ENCODE assay signal across 22 cellular contexts in the genomic region with DNA sequence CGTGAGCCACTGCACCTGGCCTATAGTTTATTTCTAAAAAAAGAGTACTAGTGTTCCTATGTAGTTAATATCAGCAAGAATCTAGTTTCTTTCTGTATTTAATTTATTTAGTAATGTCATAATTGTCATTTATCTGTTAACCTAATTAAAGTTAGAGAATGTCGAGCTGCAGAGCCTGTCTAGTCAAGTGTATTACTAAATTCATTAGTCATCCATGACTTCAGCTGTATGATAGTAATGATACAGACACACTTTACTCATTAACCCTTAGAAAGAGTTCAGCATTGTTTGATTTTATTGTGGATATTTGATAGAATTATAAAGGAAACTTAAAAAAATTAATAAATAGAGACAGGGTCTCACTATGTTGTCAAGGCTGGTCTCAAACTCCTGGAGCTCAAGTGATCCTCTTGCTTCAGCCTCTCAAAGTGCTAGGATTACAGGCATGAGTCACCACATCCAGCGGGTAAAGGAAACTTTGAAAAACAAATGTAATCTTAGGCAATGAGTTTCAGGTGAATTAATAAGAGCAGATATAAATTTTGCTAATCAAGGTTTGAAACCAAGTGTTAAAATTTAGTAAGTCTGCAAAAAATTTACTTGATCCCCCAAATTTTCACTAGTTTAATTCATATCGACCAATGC.
DNase-seq lines count a peak whose midpoint lies in the region; ATAC-seq, FAIRE-seq and TF ChIP-seq lines count a peak whose summit lies in the region.
"Had no signal": no experiment of that assay in that cellular context is flagged by ENCODE, and none has a peak within 500 bp of the region (broad histone marks: within the 10 kb centered on the region; RNA-seq: fewer than 3 reads in every experiment).

No MANE protein-coding gene starts in this region.

- ATAC-seq in activated naive CD4-positive, alpha-beta T cell treated with anti-CD3 and anti-CD28 coated beads, Interleukin-2, amount 50 U/mL, for 72 hours, result no peak
- ATAC-seq: A549, GM12878 had no signal

- H3K4me3 ChIP-seq in ACC112 (ENCODE audit: low read depth, low read length) (no peak overlapping the region), bronchial epithelial cell (ENCODE audit: low read depth, low read length) (no peak overlapping the region)
- H3K4me3 ChIP-seq: A549, GM12878, MG63, SJSA1 had no signal

- H3K79me2 ChIP-seq in ACC112 (ENCODE audit: control insufficient read depth, insufficient read depth, low read length, unreplicated experiment), result no peaks in the 10 kb centered on the region

- TF ChIP-seq CTCF in bronchial epithelial cell (IDR thresholded peaks at IDR 0.05; ENCODE audit: insufficient read depth, low read length, severe bottlenecking), result no peak
- TF ChIP-seq CTCF in progenitor cell of endocrine pancreas (IDR thresholded peaks at IDR 0.05; ENCODE audit: unreplicated experiment), result no peak

- no peak overlapping the region for H3K4me3 Mint-ChIP-seq in progenitor cell of endocrine pancreas (ENCODE audit: low read depth)
- H3K4me3 Mint-ChIP-seq in activated CD4-positive, alpha-beta T cell treated with anti-CD3 and anti-CD28 coated beads, Interleukin-2, amount 10 ng/mL, durations not matched to agents 7 days and 5 days, result no peak overlapping the region

- no peaks in the 10 kb centered on the region for H3K9me3 Mint-ChIP-seq in progenitor cell of endocrine pancreas (ENCODE audit: low read depth)
- H3K9me3 Mint-ChIP-seq in activated naive CD4-positive, alpha-beta T cell treated with anti-CD3 and anti-CD28 coated beads, Interleukin-2, amount 50 U/mL, for 72 hours, result no peaks in the 10 kb centered on the region
- H3K9me3 Mint-ChIP-seq in activated CD4-positive, alpha-beta T cell treated with anti-CD3 and anti-CD28 coated beads, Interleukin-2, amount 10 ng/mL, durations not matched to agents 7 days and 5 days, result no peaks in the 10 kb centered on the region

- FAIRE-seq in bronchial epithelial cell (lab: Jason Lieb, UNC), result no peak
- FAIRE-seq: A549, GM12878 had no signal

- no peaks in the 10 kb centered on the region for H3K27me3 ChIP-seq in ACC112 (ENCODE audit: insufficient read depth, low read length)
- no peaks in the 10 kb centered on the region for H3K27me3 ChIP-seq in bronchial epithelial cell (ENCODE audit: control insufficient read depth, insufficient read depth, low read length)
- H3K27me3 ChIP-seq: MG63, SJSA1 had no signal

- H3K27me3 Mint-ChIP-seq in progenitor cell of endocrine pancreas, result no peaks in the 10 kb centered on the region
- no peaks in the 10 kb centered on the region for H3K27me3 Mint-ChIP-seq in activated CD4-positive, alpha-beta T cell treated with anti-CD3 and anti-CD28 coated beads, Interleukin-2, amount 10 ng/mL, durations not matched to agents 7 days and 5 days

- POLR2A ChIA-PET in activated CD4-positive, alpha-beta T cell treated with anti-CD3 and anti-CD28 coated beads, Interleukin-2, amount 10 ng/mL, durations not matched to agents 7 days and 5 days (lab: Charles Lee), result no interaction called here

- peak overlapping the region; percentile 67 for H3K27ac ChIP-seq in ACC112 (ENCODE audit: low read depth, low read length)
- H3K27ac ChIP-seq: A549, SJSA1 had no signal

- peaks cover 31% of the 10 kb centered on the region for H3K4me1 ChIP-seq in ACC112 (ENCODE audit: control insufficient read depth, insufficient read depth, low read length, unreplicated experiment)
- H3K4me1 ChIP-seq: A549 had no signal

- no peaks in the 10 kb centered on the region for H3K36me3 Mint-ChIP-seq in progenitor cell of endocrine pancreas (ENCODE audit: insufficient read depth)
- no peaks in the 10 kb centered on the region for H3K36me3 Mint-ChIP-seq in activated naive CD4-positive, alpha-beta T cell treated with anti-CD3 and anti-CD28 coated beads, Interleukin-2, amount 50 U/mL, for 72 hours
- no peaks in the 10 kb centered on the region for H3K36me3 Mint-ChIP-seq in activated CD4-positive, alpha-beta T cell treated with anti-CD3 and anti-CD28 coated beads, Interleukin-2, amount 10 ng/mL, durations not matched to agents 7 days and 5 days (ENCODE audit: low read depth)

- DNase-seq in HPDE6-E6E7 (ENCODE audit: extremely low spot score) (peak; percentile 26), bronchial epithelial cell (ENCODE audit: low read depth) (peak; percentile 82), iris pigment epithelial cell (ENCODE audit: low read depth) (peak; percentile 7), progenitor cell of endocrine pancreas (ENCODE audit: low spot score, unreplicated experiment) (no peak), hippocampal formation (lab: John Stamatoyannopoulos, UW) (no peak)
- no peak for DNase-seq in activated naive CD4-positive, alpha-beta T cell treated with anti-CD3 and anti-CD28 coated beads, Interleukin-2, amount 50 U/mL, for 72 hours (ENCODE audit: low spot score in 2 of 2)
- DNase-seq in activated CD4-positive, alpha-beta T cell treated with anti-CD3 and anti-CD28 coated beads, Interleukin-2, amount 10 ng/mL, durations not matched to agents 7 days and 5 days, result no peak
- DNase-seq: C1 segment of cervical spinal cord; DND-41; GDM1; GOT3; MG63; NCI-H1092 treated with DMSO at 0.1 percent for 48 hours; NCI-H1694; NCI-H345; NCI-H69; NK-92 treated with Interleukin-12 subunit alpha and Interleukin-12 subunit beta, amount 100 ng/mL, for 24 hours; RPMI8226 had no signal

- H2AFZ ChIP-seq in ACC112 (ENCODE audit: low read length, unreplicated experiment), result no peak overlapping the region

- no peak overlapping the region for H3K27ac Mint-ChIP-seq in progenitor cell of endocrine pancreas
- no peak overlapping the region for H3K27ac Mint-ChIP-seq in activated naive CD4-positive, alpha-beta T cell treated with anti-CD3 and anti-CD28 coated beads, Interleukin-2, amount 50 U/mL, for 72 hours
- H3K27ac Mint-ChIP-seq in activated CD4-positive, alpha-beta T cell treated with anti-CD3 and anti-CD28 coated beads, Interleukin-2, amount 10 ng/mL, durations not matched to agents 7 days and 5 days, result no peak overlapping the region

- H3K4me1 Mint-ChIP-seq in progenitor cell of endocrine pancreas (ENCODE audit: low read depth), result no peaks in the 10 kb centered on the region
- H3K4me1 Mint-ChIP-seq in activated CD4-positive, alpha-beta T cell treated with anti-CD3 and anti-CD28 coated beads, Interleukin-2, amount 10 ng/mL, durations not matched to agents 7 days and 5 days, result no peaks in the 10 kb centered on the region

- no peaks in the 10 kb centered on the region for H3K36me3 ChIP-seq in ACC112 (ENCODE audit: insufficient read depth, low read length)
- H3K36me3 ChIP-seq in bronchial epithelial cell (ENCODE audit: control insufficient read depth, insufficient read depth, low read length), result no peaks in the 10 kb centered on the region
- H3K36me3 ChIP-seq: MG63, SJSA1 had no signal

- CTCF ChIA-PET in activated CD4-positive, alpha-beta T cell treated with anti-CD3 and anti-CD28 coated beads, Interleukin-2, amount 10 ng/mL, durations not matched to agents 7 days and 5 days (lab: Charles Lee), result no interaction called here

Comparison
In these comparisons a context has a peak if more than half of its experiments do, and no peak if none do; other contexts are left out.
1. DNase-seq: peak in HPDE6-E6E7 (single experiment), bronchial epithelial cell (single experiment) and iris pigment epithelial cell (single experiment); none in progenitor cell of endocrine pancreas (single experiment), activated naive CD4-positive, alpha-beta T cell treated with anti-CD3 and anti-CD28 coated beads, Interleukin-2, amount 50 U/mL, for 72 hours (0 of 2), hippocampal formation (0 of 2) and activated CD4-positive, alpha-beta T cell treated with anti-CD3 and anti-CD28 coated beads, Interleukin-2, amount 10 ng/mL, durations not matched to agents 7 days and 5 days (single experiment).